Comparison of ENCODE assay signal across 10 cellular contexts in genomic region chr3:131386429-131386926, GRCh38. TPM values are rescaled to one million over a fixed set of nuclear protein-coding genes. Genes with fewer than 3 reads are reported as not detected.
DNase-seq lines count a peak whose midpoint lies in the region; ATAC-seq and TF ChIP-seq lines count a peak whose summit lies in the region.
"Had no signal": no experiment of that assay in that cellular context is flagged by ENCODE, and none has a peak within 500 bp of the region (broad histone marks: within the 10 kb centered on the region; RNA-seq: fewer than 3 reads in every experiment).

No MANE protein-coding gene starts in this region.

- POLR2A ChIA-PET in CD8-positive, alpha-beta T cell (lab: Charles Lee) = no interaction called here

- H3K36me3 Mint-ChIP-seq in CD8-positive, alpha-beta T cell = peaks cover 18% of the 10 kb centered on the region
- H3K36me3 Mint-ChIP-seq in T-helper 1 cell treated with Interleukin-12 subunit alpha and Interleukin-12 subunit beta and Interleukin-4 antibody, amounts not matched to agents 30 μg/mL and 1 μg/mL, for 36 hours (ENCODE audit: low read depth) = peaks cover 16% of the 10 kb centered on the region
- H3K36me3 Mint-ChIP-seq in glutamatergic neuron (ENCODE audit: unreplicated experiment) (peaks cover 19% of the 10 kb centered on the region), progenitor cell of endocrine pancreas (ENCODE audit: insufficient read depth) (peaks cover 16% of the 10 kb centered on the region)

- no peaks in the 10 kb centered on the region for H3K9me3 Mint-ChIP-seq in CD8-positive, alpha-beta T cell
- H3K9me3 Mint-ChIP-seq in T-helper 1 cell treated with Interleukin-12 subunit alpha and Interleukin-12 subunit beta and Interleukin-4 antibody, amounts not matched to agents 30 μg/mL and 1 μg/mL, for 36 hours = no peaks in the 10 kb centered on the region
- peaks cover 6% of the 10 kb centered on the region for H3K9me3 Mint-ChIP-seq in glutamatergic neuron (ENCODE audit: unreplicated experiment)
- H3K9me3 Mint-ChIP-seq in progenitor cell of endocrine pancreas (ENCODE audit: low read depth) = no peaks in the 10 kb centered on the region

- no peak overlapping the region for H3K27ac ChIP-seq in CD8-positive, alpha-beta T cell (ENCODE audit: low read depth, low read length)
- H3K27ac ChIP-seq in prostate gland = no peak overlapping the region

- peaks cover 6% of the 10 kb centered on the region for H3K4me1 ChIP-seq in CD8-positive, alpha-beta T cell (ENCODE audit: insufficient read depth, low read length)
- H3K4me1 ChIP-seq in prostate gland (replicated peaks) = no peaks in the 10 kb centered on the region

- CTCF ChIA-PET in CD8-positive, alpha-beta T cell (lab: Charles Lee) = no interaction called here

- peaks cover 26% of the 10 kb centered on the region for H3K4me1 Mint-ChIP-seq in CD8-positive, alpha-beta T cell (ENCODE audit: low read depth)
- peaks cover 32% of the 10 kb centered on the region for H3K4me1 Mint-ChIP-seq in T-helper 1 cell treated with Interleukin-12 subunit alpha and Interleukin-12 subunit beta and Interleukin-4 antibody, amounts not matched to agents 30 μg/mL and 1 μg/mL, for 36 hours (ENCODE audit: low read depth)
- H3K4me1 Mint-ChIP-seq in glutamatergic neuron (ENCODE audit: low read depth, unreplicated experiment) (peaks cover 30% of the 10 kb centered on the region), progenitor cell of endocrine pancreas (ENCODE audit: low read depth) (peaks cover 5% of the 10 kb centered on the region)

- no peak overlapping the region for H3K4me3 ChIP-seq in CD8-positive, alpha-beta T cell (ENCODE audit: low read depth, low read length)
- no peak overlapping the region for H3K4me3 ChIP-seq in prostate gland

- 65% methylated on average over 5 of the region's 5 CpGs for WGBS in prostate gland

- H3K27ac Mint-ChIP-seq in CD8-positive, alpha-beta T cell = peak overlapping the region; percentile 37
- H3K27ac Mint-ChIP-seq in T-helper 1 cell treated with Interleukin-12 subunit alpha and Interleukin-12 subunit beta and Interleukin-4 antibody, amounts not matched to agents 30 μg/mL and 1 μg/mL, for 36 hours = peak overlapping the region; percentile 39
- peak overlapping the region; percentile 52 for H3K27ac Mint-ChIP-seq in glutamatergic neuron (ENCODE audit: unreplicated experiment)
- no peak overlapping the region for H3K27ac Mint-ChIP-seq in progenitor cell of endocrine pancreas

- intact Hi-C loops in CD8-positive, alpha-beta T cell (cut with DNase I, micrococcal nuclease) = no loop called here
- intact Hi-C loops in prostate gland (cut with DNase I) = loop anchor here (10.0 kb wide), 1 partner anchor 1028 kb away; the partner anchor contains the start of gene DNAJC13

- no peak for TF ChIP-seq POLR2A in prostate gland (IDR thresholded peaks at IDR 0.05)

- H3K4me3 Mint-ChIP-seq in CD8-positive, alpha-beta T cell = no peak overlapping the region
- H3K4me3 Mint-ChIP-seq in T-helper 1 cell treated with Interleukin-12 subunit alpha and Interleukin-12 subunit beta and Interleukin-4 antibody, amounts not matched to agents 30 μg/mL and 1 μg/mL, for 36 hours = peak overlapping the region; percentile 32
- H3K4me3 Mint-ChIP-seq in glutamatergic neuron (ENCODE audit: unreplicated experiment) (no peak overlapping the region), progenitor cell of endocrine pancreas (ENCODE audit: low read depth) (no peak overlapping the region)

- peaks cover 2% of the 10 kb centered on the region for H3K27me3 Mint-ChIP-seq in CD8-positive, alpha-beta T cell (ENCODE audit: low read depth)
- H3K27me3 Mint-ChIP-seq in T-helper 1 cell treated with Interleukin-12 subunit alpha and Interleukin-12 subunit beta and Interleukin-4 antibody, amounts not matched to agents 30 μg/mL and 1 μg/mL, for 36 hours (ENCODE audit: low read depth) = no peaks in the 10 kb centered on the region
- H3K27me3 Mint-ChIP-seq in glutamatergic neuron (ENCODE audit: unreplicated experiment) = no peaks in the 10 kb centered on the region
- H3K27me3 Mint-ChIP-seq in progenitor cell of endocrine pancreas = no peaks in the 10 kb centered on the region

- TF ChIP-seq CTCF in CD8-positive, alpha-beta T cell (IDR thresholded peaks at IDR 0.05) = no peak
- TF ChIP-seq CTCF in glutamatergic neuron (IDR thresholded peaks at IDR 0.05; ENCODE audit: partially characterized antibody, unreplicated experiment) (no peak), prostate gland (IDR thresholded peaks at IDR 0.05) (no peak), progenitor cell of endocrine pancreas (IDR thresholded peaks at IDR 0.05; ENCODE audit: unreplicated experiment) (no peak)

- ATAC-seq in CD8-positive, alpha-beta T cell = no peak
- ATAC-seq in HG03139 (IDR thresholded peaks at IDR 0.05; ENCODE audit: unreplicated experiment) = no peak
- ATAC-seq in HG02884 (IDR thresholded peaks at IDR 0.05; ENCODE audit: unreplicated experiment) = no peak

- no peaks in the 10 kb centered on the region for H3K9me3 ChIP-seq in CD8-positive, alpha-beta T cell (ENCODE audit: low read length)
- no peaks in the 10 kb centered on the region for H3K9me3 ChIP-seq in prostate gland

- H3K36me3 ChIP-seq in CD8-positive, alpha-beta T cell (ENCODE audit: insufficient read depth, low read length) = no peaks in the 10 kb centered on the region
- no peaks in the 10 kb centered on the region for H3K36me3 ChIP-seq in prostate gland

- no peak for DNase-seq in CD8-positive, alpha-beta T cell
- DNase-seq in glutamatergic neuron (no peak), prostate gland (ENCODE audit: low spot score) (peak; percentile 12), DMS53 treated with DMSO at 0.1 percent for 48 hours (lab: John Stamatoyannopoulos, UW; ENCODE audit: unreplicated experiment) (no peak), progenitor cell of endocrine pancreas (ENCODE audit: low spot score, unreplicated experiment) (no peak)
- DNase-seq: HCEC 1CT, NCI-H1092 treated with DMSO at 0.1 percent for 48 hours had no signal

- no peaks in the 10 kb centered on the region for H3K27me3 ChIP-seq in CD8-positive, alpha-beta T cell (ENCODE audit: insufficient read depth, low read length)
- no peaks in the 10 kb centered on the region for H3K27me3 ChIP-seq in prostate gland (replicated peaks; ENCODE audit: insufficient read depth)

RNA-seq across cellular contexts. Expression of gene NUDT16, which starts 4.9 kb away (rescaled TPM):
- total RNA-seq in CD8-positive, alpha-beta T cell = 1 to 10 TPM; 3.1 to 3.5 TPM
- 51.1 TPM for total RNA-seq in glutamatergic neuron (ENCODE audit: unreplicated experiment)
- 10 to 100 TPM; 25.2 to 26.0 TPM for total RNA-seq in prostate gland
- 24.6 and 25.1 TPM in 2 replicates for total RNA-seq in progenitor cell of endocrine pancreas
